7 cellular contexts compared by ENCODE assay signal in genomic region chr10:95832216-95833037, GRCh38.
DNase-seq lines count a peak whose midpoint lies in the region; ATAC-seq and TF ChIP-seq lines count a peak whose summit lies in the region.

No MANE protein-coding gene starts in this region.

- no peak overlapping the region for H3K9ac ChIP-seq in PC-3 (ENCODE audit: low read length)

- H3K9me3 ChIP-seq in gastrocnemius medialis = no peaks in the 10 kb centered on the region
- no peaks in the 10 kb centered on the region for H3K9me3 ChIP-seq in PC-3 (ENCODE audit: low read length)

- no peak overlapping the region for H2AFZ ChIP-seq in PC-3 (ENCODE audit: low read length)

- H3F3A ChIP-seq in PC-3 (ENCODE audit: low read length, unreplicated experiment) = no peaks in the 10 kb centered on the region

- BruUV-seq in PC-3 (replicated peaks; lab: Mats Ljungman, UMichigan) = no TSS peak

- no peaks in the 10 kb centered on the region for H3K79me2 ChIP-seq in PC-3 (ENCODE audit: low read length)

- H3K4me3 ChIP-seq in gastrocnemius medialis = no peak overlapping the region
- H3K4me3 ChIP-seq in PC-3 (ENCODE audit: low read length) = no peak overlapping the region

- H4K20me1 ChIP-seq in PC-3 (ENCODE audit: low read length) = no peaks in the 10 kb centered on the region

- ATAC-seq in HG02798 (IDR thresholded peaks at IDR 0.05; ENCODE audit: poor library complexity, unreplicated experiment) (peak; percentile 79), gastrocnemius medialis (peak; percentile 68 to 71), PC-3 (no peak)

- peak; percentile 30 for DNase-seq in activated CD4-positive, alpha-beta T cell treated with anti-CD3 and anti-CD28 coated beads, Interleukin-2, amount 50 U/mL, for 1 hour
- no peak for DNase-seq in gastrocnemius medialis
- no peak for DNase-seq in NCI-H1048 (lab: John Stamatoyannopoulos, UW)
- no peak for DNase-seq in PC-3
- DNase-seq in effector CD8-positive, alpha-beta T cell (lab: John Stamatoyannopoulos, UW) = no peak

- H3K27me3 ChIP-seq in gastrocnemius medialis (no peaks in the 10 kb centered on the region), PC-3 (ENCODE audit: low read length) (no peaks in the 10 kb centered on the region)

- H3K9me2 ChIP-seq in PC-3 (replicated peaks; ENCODE audit: low read length) = no peaks in the 10 kb centered on the region

- CTCF ChIA-PET in PC-3 (lab: Charles Lee) = no interaction called here

- no peaks in the 10 kb centered on the region for H3K36me3 ChIP-seq in gastrocnemius medialis
- H3K36me3 ChIP-seq in PC-3 (ENCODE audit: low read depth, low read length) = no peaks in the 10 kb centered on the region

- TF ChIP-seq CTCF in gastrocnemius medialis (IDR thresholded peaks at IDR 0.05 in 4 of 5, conservative IDR thresholded peaks at IDR 0.05 in 1 of 5) (no peak), PC-3 (conservative IDR thresholded peaks at IDR 0.05; ENCODE audit: low read depth, low read length) (no peak)

- no peak overlapping the region for H3K4me2 ChIP-seq in PC-3 (ENCODE audit: low read length)

- in situ Hi-C loops in gastrocnemius medialis (cut with MboI; ENCODE audit: low sequenced_read_pairs in 4 of 4) = no loop called here

- peaks cover 0 to 4% of the 10 kb centered on the region in 2 donors for H3K4me1 ChIP-seq in gastrocnemius medialis
- no peaks in the 10 kb centered on the region for H3K4me1 ChIP-seq in PC-3 (ENCODE audit: insufficient read depth, low read length)

- H3K27ac ChIP-seq in gastrocnemius medialis = peak overlapping the region in 3 of 4 donors; percentile 20 to 50 (median 45)
- no peak overlapping the region for H3K27ac ChIP-seq in PC-3 (ENCODE audit: low read length)

- intact Hi-C loops in gastrocnemius medialis (cut with DNase I; ENCODE audit: low total_unique reads) = no loop called here
- intact Hi-C loops in PC-3 (cut with micrococcal nuclease) = no loop called here

- POLR2A ChIA-PET in PC-3 (lab: Charles Lee; ENCODE audit: unreplicated experiment) = no interaction called here

- peak; percentile 69 for TF ChIP-seq POLR2A in GM19099 (IDR thresholded peaks at IDR 0.05; ENCODE audit: extremely low read depth, insufficient read length, low read depth)
- TF ChIP-seq POLR2A in gastrocnemius medialis (IDR thresholded peaks at IDR 0.05) = no peak
